Comparison of ENCODE assay signal across 36 cellular contexts in the genomic region with DNA sequence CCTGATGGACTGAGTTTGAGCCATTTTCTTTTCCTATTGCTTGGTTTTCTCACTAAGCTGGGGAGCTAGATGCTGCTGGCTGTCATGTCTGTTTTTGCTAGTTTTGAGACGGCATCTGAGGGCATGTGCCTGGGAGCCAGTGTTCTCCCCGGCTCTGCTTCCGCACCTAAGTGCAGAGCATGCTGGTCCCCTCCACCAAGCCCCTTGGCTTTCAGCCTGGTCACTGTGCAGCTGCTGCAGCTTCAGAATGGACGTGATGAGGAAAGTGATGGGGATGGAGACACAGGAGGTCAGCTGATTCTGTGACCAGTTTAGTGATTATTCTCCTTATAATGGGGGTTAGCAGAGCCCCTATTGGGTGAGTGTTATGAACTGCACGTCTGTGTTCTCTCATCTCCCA. TPM values are rescaled to one million over a fixed set of nuclear protein-coding genes. Genes with fewer than 3 reads are reported as not detected.
"Had no signal": no experiment of that assay in that cellular context is flagged by ENCODE, and none has a peak within 500 bp of the region (broad histone marks: within the 10 kb centered on the region; RNA-seq: fewer than 3 reads in every experiment).

No MANE protein-coding gene starts in this region.

- H3K27me3 ChIP-seq: MG63 had no signal

- H3K4me2 ChIP-seq: KMS-11 had no signal

- H3K9me3 ChIP-seq: MG63 had no signal

- H3K27ac ChIP-seq: KMS-11 had no signal

- H3K36me3 ChIP-seq: MG63 had no signal

- DNase-seq: Karpas-422, Kasumi-1, KG1, MG63, MM.1S, MV-4-11, NCI-H1048, NCI-H1092, NCI-H1092 treated with DMSO at 0.1 percent for 48 hours, NCI-H1105, NCI-H1105 treated with DMSO at 0.1 percent for 48 hours, NCI-H1417, NCI-H1417 treated with DMSO at 0.1 percent for 48 hours, NCI-H1436, NCI-H1436 treated with DMSO at 0.1 percent for 48 hours, NCI-H146, NCI-H1694, NCI-H1694 treated with DMSO at 0.1 percent for 48 hours, NCI-H187, NCI-H187 treated with DMSO at 0.1 percent for 48 hours, NCI-H1930, NCI-H2029, NCI-H2029 treated with DMSO at 0.1 percent for 48 hours, NCI-H2081, NCI-H2081 treated with DMSO at 0.1 percent for 48 hours, NCI-H2107, NCI-H2171, NCI-H2171 treated with DMSO at 0.1 percent for 48 hours, NCI-H2227 treated with DMSO at 0.1 percent for 48 hours, NCI-H226, NCI-H345, NCI-H446, NCI-H446 treated with DMSO at 0.1 percent for 48 hours had no signal

- H3K4me3 ChIP-seq: MG63 had no signal

RNA-seq across cellular contexts. Expression of a gene that starts 28.5 kb away (rescaled TPM):
- total RNA-seq: LHCN-M2, MCF 10A had no signal
